In the genomic region with DNA sequence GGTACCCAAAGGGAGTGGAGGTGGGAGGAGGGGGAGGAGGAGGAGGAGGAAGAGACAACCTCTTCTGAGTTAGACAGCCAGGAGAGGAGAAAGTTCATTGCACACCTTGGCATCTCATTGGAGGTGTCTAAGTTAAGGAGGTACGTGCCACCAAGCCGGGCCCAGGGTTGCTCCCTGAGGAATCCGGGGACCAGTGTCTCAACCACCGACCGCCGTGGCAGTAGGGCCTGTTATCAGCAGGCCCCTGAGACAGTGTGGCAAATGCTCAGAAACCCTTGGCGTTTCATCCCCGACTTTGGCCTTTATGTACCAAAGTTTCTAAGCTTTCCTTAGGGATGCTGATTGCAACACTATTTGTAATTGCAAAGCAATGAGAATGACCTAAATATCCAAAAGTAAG, we compare ENCODE assay signal across 12 cellular contexts.
DNase-seq lines count a peak whose midpoint lies in the region; ATAC-seq and TF ChIP-seq lines count a peak whose summit lies in the region.
"Had no signal": no experiment of that assay in that cellular context is flagged by ENCODE, and none has a peak within 500 bp of the region (broad histone marks: within the 10 kb centered on the region; RNA-seq: fewer than 3 reads in every experiment).

No MANE protein-coding gene starts in this region.

- POLR2A ChIA-PET in OCI-LY7 (lab: Charles Lee), result interaction anchor here (1.4 kb wide), 1 partner anchor 10 kb away, joined by 4 read pairs; no protein-coding TSS in a partner anchor

- no peak overlapping the region for H3K9ac ChIP-seq in muscle layer of colon (ENCODE audit: low read length)
- H3K9ac ChIP-seq in skeletal muscle tissue (ENCODE audit: low read depth in 1 of 3, low read length in 3 of 3), result peak overlapping the region in 1 of 3 donors; percentile 8
- H3K9ac ChIP-seq: GM23248 had no signal

- H3K79me2 ChIP-seq in OCI-LY7 (ENCODE audit: insufficient read depth, low read depth, low read length), result no peaks in the 10 kb centered on the region

- no peaks in the 10 kb centered on the region for H3K9me3 ChIP-seq in right cardiac atrium (ENCODE audit: control insufficient read depth, low read length)
- H3K9me3 ChIP-seq in muscle layer of colon (ENCODE audit: low read length), result no peaks in the 10 kb centered on the region
- no peaks in the 10 kb centered on the region for H3K9me3 ChIP-seq in skeletal muscle tissue (ENCODE audit: control insufficient read depth in 3 of 3, low read length in 3 of 3)
- no peaks in the 10 kb centered on the region for H3K9me3 ChIP-seq in OCI-LY7 (ENCODE audit: low read length)

- no peak overlapping the region for H3K27ac ChIP-seq in right cardiac atrium (ENCODE audit: low read length)
- peak overlapping the region; percentile 43 for H3K27ac ChIP-seq in muscle layer of colon (ENCODE audit: low read depth, low read length)
- H3K27ac ChIP-seq in skeletal muscle tissue (ENCODE audit: low read depth, low read length), result peak overlapping the region; percentile 96
- no peak overlapping the region for H3K27ac ChIP-seq in OCI-LY7 (ENCODE audit: low read depth, low read length, poor library complexity, severe bottlenecking)
- H3K27ac ChIP-seq: GM23248 had no signal

- H4K20me1 ChIP-seq in OCI-LY7 (ENCODE audit: insufficient read depth, low read length), result no peaks in the 10 kb centered on the region

- H3K9me2 ChIP-seq in OCI-LY7 (ENCODE audit: insufficient read depth, low read length), result no peaks in the 10 kb centered on the region

- H3K36me3 ChIP-seq in muscle layer of colon (ENCODE audit: insufficient read depth, low read length), result no peaks in the 10 kb centered on the region
- H3K36me3 ChIP-seq in skeletal muscle tissue (ENCODE audit: control insufficient read depth in 3 of 3, insufficient read depth in 3 of 3, low read length in 3 of 3), result peaks cover 0 to 14% (median 3%) of the 10 kb centered on the region in 3 donors
- H3K36me3 ChIP-seq in OCI-LY7 (ENCODE audit: insufficient read depth, low read length), result no peaks in the 10 kb centered on the region

- H3K4me1 ChIP-seq in right cardiac atrium (ENCODE audit: control insufficient read depth, insufficient read depth, low read length) (peaks cover 35% of the 10 kb centered on the region), muscle layer of colon (ENCODE audit: insufficient read depth, low read length) (peaks cover 56% of the 10 kb centered on the region), skeletal muscle tissue (ENCODE audit: control insufficient read depth in 3 of 3, insufficient read depth in 3 of 3, low read length in 3 of 3) (peaks cover 54 to 78% (median 77%) of the 10 kb centered on the region in 3 donors), OCI-LY7 (ENCODE audit: insufficient read depth, low read length, poor library complexity, severe bottlenecking) (no peaks in the 10 kb centered on the region)

- ATAC-seq in right cardiac atrium, result no peak
- ATAC-seq: HCT116 had no signal

- intact Hi-C loops in right cardiac atrium (cut with DNase I), result loop anchor here in 3 of 4 donors (10.0 kb wide), 1 partner anchor 54 kb away; no protein-coding TSS in a partner anchor
- intact Hi-C loops in cardiac septum (cut with DNase I), result no loop called here
- intact Hi-C loops in OCI-LY7 (cut with micrococcal nuclease; ENCODE audit: unreplicated experiment), result no loop called here
- intact Hi-C loops in head of caudate nucleus (cut with DNase I), result no loop called here

- DNase-seq in right cardiac atrium (peak in 2 of 3 donors; percentile 49 to 75), cardiac septum (ENCODE audit: low spot score) (no peak), OCI-LY7 (ENCODE audit: low spot score) (no peak), head of caudate nucleus (no peak), SKM-1 treated with dmso at 0.1 percent for 144 hours (lab: John Stamatoyannopoulos, UW; ENCODE audit: unreplicated experiment) (no peak)
- DNase-seq: CD4-positive, alpha-beta T cell; GF-D8; GM23248; NCI-H524 treated with DMSO at 0.1 percent for 48 hours had no signal

- 68% methylated on average over 8 of the region's 8 CpGs for WGBS in right cardiac atrium

- no peak for TF ChIP-seq CTCF in OCI-LY7 (conservative IDR thresholded peaks at IDR 0.05; ENCODE audit: low read length)

- no TSS peak for BruUV-seq in OCI-LY7 (replicated peaks; lab: Mats Ljungman, UMichigan)

- CTCF ChIA-PET in OCI-LY7 (lab: Charles Lee; ENCODE audit: unreplicated experiment), result no interaction called here

- no peak overlapping the region for H2AFZ ChIP-seq in OCI-LY7 (ENCODE audit: low read length)
- H2AFZ ChIP-seq: GM23248 had no signal

- H3K4me3 ChIP-seq in right cardiac atrium (ENCODE audit: low read length) (no peak overlapping the region), muscle layer of colon (ENCODE audit: low read depth in 1 of 2, low read length in 2 of 2) (no peak overlapping the region), skeletal muscle tissue (ENCODE audit: low read length in 3 of 3) (no peak overlapping the region), OCI-LY7 (ENCODE audit: low read depth, low read length, poor library complexity, severe bottlenecking) (no peak overlapping the region)
- H3K4me3 ChIP-seq: GM23248 had no signal

- H3K27me3 ChIP-seq in right cardiac atrium (ENCODE audit: control insufficient read depth, insufficient read depth), result no peaks in the 10 kb centered on the region
- no peaks in the 10 kb centered on the region for H3K27me3 ChIP-seq in muscle layer of colon (ENCODE audit: control insufficient read depth in 1 of 2, insufficient read depth in 2 of 2, low read length in 2 of 2)
- H3K27me3 ChIP-seq in skeletal muscle tissue (ENCODE audit: control insufficient read depth in 3 of 3, insufficient read depth in 3 of 3, low read length in 3 of 3), result no peaks in the 10 kb centered on the region

- no peak overlapping the region for H3K4me2 ChIP-seq in OCI-LY7 (ENCODE audit: low read length)

Comparison
In these comparisons a context has a peak if more than half of its experiments do, and no peak if none do; other contexts are left out.
1. DNase-seq: peak in right cardiac atrium (2 of 3); none in cardiac septum (single experiment), OCI-LY7 (single experiment), head of caudate nucleus (0 of 42) and SKM-1 treated with dmso at 0.1 percent for 144 hours (single experiment).
2. intact Hi-C loops: an anchor here in right cardiac atrium (10.0 kb wide); none called in cardiac septum, OCI-LY7 and head of caudate nucleus.
3. H3K27ac ChIP-seq: peak in muscle layer of colon (single experiment) and skeletal muscle tissue (single experiment); none in right cardiac atrium (single experiment) and OCI-LY7 (single experiment).